1 cellular context compared by ENCODE assay signal in genomic region chr6:169752074-169752623, GRCh38.
TF ChIP-seq lines count a peak whose summit lies in the region.

No MANE protein-coding gene starts in this region.

TF ChIP-seq in GM23338, 12 proteins besides CTCF, POLR2A, EP300 and RAD21 (continued from another document):
- no peak for TF ChIP-seq NANOG (IDR thresholded peaks at IDR 0.05; ENCODE audit: borderline replicate concordance)
- TF ChIP-seq ZNF114 (CRISPR knock-in tag; IDR thresholded peaks at IDR 0.05) = no peak
- TF ChIP-seq, protein P1, sequence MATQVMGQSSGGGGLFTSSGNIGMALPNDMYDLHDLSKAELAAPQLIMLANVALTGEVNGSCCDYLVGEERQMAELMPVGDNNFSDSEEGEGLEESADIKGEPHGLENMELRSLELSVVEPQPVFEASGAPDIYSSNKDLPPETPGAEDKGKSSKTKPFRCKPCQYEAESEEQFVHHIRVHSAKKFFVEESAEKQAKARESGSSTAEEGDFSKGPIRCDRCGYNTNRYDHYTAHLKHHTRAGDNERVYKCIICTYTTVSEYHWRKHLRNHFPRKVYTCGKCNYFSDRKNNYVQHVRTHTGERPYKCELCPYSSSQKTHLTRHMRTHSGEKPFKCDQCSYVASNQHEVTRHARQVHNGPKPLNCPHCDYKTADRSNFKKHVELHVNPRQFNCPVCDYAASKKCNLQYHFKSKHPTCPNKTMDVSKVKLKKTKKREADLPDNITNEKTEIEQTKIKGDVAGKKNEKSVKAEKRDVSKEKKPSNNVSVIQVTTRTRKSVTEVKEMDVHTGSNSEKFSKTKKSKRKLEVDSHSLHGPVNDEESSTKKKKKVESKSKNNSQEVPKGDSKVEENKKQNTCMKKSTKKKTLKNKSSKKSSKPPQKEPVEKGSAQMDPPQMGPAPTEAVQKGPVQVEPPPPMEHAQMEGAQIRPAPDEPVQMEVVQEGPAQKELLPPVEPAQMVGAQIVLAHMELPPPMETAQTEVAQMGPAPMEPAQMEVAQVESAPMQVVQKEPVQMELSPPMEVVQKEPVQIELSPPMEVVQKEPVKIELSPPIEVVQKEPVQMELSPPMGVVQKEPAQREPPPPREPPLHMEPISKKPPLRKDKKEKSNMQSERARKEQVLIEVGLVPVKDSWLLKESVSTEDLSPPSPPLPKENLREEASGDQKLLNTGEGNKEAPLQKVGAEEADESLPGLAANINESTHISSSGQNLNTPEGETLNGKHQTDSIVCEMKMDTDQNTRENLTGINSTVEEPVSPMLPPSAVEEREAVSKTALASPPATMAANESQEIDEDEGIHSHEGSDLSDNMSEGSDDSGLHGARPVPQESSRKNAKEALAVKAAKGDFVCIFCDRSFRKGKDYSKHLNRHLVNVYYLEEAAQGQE (IDR thresholded peaks at IDR 0.05; ENCODE audit: unreplicated experiment) = no peak
- TF ChIP-seq EZH2phosphoT487 (IDR thresholded peaks at IDR 0.05; ENCODE audit: unreplicated experiment) = no peak
- no peak for TF ChIP-seq CREB1 (CRISPR knock-in tag; IDR thresholded peaks at IDR 0.05; ENCODE audit: low read depth)
- TF ChIP-seq JUNB (IDR thresholded peaks at IDR 0.05; ENCODE audit: unreplicated experiment) = no peak
- no peak for TF ChIP-seq EZH2 (IDR thresholded peaks at IDR 0.05; ENCODE audit: low read depth, unreplicated experiment)
- no peak for TF ChIP-seq STAT1 (IDR thresholded peaks at IDR 0.05; ENCODE audit: unreplicated experiment)
- no peak for TF ChIP-seq POLR2AphosphoS5 (IDR thresholded peaks at IDR 0.05; ENCODE audit: low read depth)
- TF ChIP-seq, protein P2, sequence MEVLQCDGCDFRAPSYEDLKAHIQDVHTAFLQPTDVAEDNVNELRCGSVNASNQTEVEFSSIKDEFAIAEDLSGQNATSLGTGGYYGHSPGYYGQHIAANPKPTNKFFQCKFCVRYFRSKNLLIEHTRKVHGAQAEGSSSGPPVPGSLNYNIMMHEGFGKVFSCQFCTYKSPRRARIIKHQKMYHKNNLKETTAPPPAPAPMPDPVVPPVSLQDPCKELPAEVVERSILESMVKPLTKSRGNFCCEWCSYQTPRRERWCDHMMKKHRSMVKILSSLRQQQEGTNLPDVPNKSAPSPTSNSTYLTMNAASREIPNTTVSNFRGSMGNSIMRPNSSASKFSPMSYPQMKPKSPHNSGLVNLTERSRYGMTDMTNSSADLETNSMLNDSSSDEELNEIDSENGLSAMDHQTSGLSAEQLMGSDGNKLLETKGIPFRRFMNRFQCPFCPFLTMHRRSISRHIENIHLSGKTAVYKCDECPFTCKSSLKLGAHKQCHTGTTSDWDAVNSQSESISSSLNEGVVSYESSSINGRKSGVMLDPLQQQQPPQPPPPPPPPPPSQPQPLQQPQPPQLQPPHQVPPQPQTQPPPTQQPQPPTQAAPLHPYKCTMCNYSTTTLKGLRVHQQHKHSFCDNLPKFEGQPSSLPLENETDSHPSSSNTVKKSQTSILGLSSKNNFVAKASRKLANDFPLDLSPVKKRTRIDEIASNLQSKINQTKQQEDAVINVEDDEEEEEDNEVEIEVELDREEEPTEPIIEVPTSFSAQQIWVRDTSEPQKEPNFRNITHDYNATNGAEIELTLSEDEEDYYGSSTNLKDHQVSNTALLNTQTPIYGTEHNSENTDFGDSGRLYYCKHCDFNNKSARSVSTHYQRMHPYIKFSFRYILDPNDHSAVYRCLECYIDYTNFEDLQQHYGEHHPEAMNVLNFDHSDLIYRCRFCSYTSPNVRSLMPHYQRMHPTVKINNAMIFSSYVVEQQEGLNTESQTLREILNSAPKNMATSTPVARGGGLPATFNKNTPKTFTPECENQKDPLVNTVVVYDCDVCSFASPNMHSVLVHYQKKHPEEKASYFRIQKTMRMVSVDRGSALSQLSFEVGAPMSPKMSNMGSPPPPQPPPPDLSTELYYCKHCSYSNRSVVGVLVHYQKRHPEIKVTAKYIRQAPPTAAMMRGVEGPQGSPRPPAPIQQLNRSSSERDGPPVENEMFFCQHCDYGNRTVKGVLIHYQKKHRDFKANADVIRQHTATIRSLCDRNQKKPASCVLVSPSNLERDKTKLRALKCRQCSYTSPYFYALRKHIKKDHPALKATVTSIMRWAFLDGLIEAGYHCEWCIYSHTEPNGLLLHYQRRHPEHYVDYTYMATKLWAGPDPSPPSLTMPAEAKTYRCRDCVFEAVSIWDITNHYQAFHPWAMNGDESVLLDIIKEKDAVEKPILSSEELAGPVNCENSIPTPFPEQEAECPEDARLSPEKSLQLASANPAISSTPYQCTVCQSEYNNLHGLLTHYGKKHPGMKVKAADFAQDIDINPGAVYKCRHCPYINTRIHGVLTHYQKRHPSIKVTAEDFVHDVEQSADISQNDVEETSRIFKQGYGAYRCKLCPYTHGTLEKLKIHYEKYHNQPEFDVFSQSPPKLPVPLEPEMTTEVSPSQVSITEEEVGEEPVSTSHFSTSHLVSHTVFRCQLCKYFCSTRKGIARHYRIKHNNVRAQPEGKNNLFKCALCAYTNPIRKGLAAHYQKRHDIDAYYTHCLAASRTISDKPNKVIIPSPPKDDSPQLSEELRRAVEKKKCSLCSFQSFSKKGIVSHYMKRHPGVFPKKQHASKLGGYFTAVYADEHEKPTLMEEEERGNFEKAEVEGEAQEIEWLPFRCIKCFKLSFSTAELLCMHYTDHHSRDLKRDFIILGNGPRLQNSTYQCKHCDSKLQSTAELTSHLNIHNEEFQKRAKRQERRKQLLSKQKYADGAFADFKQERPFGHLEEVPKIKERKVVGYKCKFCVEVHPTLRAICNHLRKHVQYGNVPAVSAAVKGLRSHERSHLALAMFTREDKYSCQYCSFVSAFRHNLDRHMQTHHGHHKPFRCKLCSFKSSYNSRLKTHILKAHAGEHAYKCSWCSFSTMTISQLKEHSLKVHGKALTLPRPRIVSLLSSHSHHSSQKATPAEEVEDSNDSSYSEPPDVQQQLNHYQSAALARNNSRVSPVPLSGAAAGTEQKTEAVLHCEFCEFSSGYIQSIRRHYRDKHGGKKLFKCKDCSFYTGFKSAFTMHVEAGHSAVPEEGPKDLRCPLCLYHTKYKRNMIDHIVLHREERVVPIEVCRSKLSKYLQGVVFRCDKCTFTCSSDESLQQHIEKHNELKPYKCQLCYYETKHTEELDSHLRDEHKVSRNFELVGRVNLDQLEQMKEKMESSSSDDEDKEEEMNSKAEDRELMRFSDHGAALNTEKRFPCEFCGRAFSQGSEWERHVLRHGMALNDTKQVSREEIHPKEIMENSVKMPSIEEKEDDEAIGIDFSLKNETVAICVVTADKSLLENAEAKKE (CRISPR knock-in tag; IDR thresholded peaks at IDR 0.05) = no peak
